Comparison of ENCODE assay signal across 20 cellular contexts in genomic region chr11:1428762-1429316, GRCh38.
"Had no signal": no experiment of that assay in that cellular context is flagged by ENCODE, and none has a peak within 500 bp of the region (broad histone marks: within the 10 kb centered on the region; RNA-seq: fewer than 3 reads in every experiment).

No MANE protein-coding gene starts in this region.

- H3K27me3 ChIP-seq: brain microvascular endothelial cell, colonic mucosa, vagina had no signal

- H3K4me1 Mint-ChIP-seq: activated naive CD4-positive, alpha-beta T cell treated with anti-CD3 and anti-CD28 coated beads, Interleukin-2, amount 50 U/mL, for 24 hours; endodermal cell; neural crest cell; T-cell had no signal

- H3K9me3 ChIP-seq: colonic mucosa, heart right ventricle, prostate gland, tibial artery, vagina had no signal

- H3K4me1 ChIP-seq: colonic mucosa, heart right ventricle, prostate gland, spleen, tibial artery, vagina had no signal

- H3K27me3 Mint-ChIP-seq: activated naive CD4-positive, alpha-beta T cell treated with anti-CD3 and anti-CD28 coated beads, Interleukin-2, amount 50 U/mL, for 24 hours; stimulated activated naive CD8-positive, alpha-beta T cell treated with anti-CD3 and anti-CD28 coated beads, Interleukin-15, Interleukin-2, amounts not matched to agents 100 ng/mL and 50 ng/mL, for 24 hours had no signal

- H3K27ac Mint-ChIP-seq: endodermal cell; stimulated activated naive CD8-positive, alpha-beta T cell treated with anti-CD3 and anti-CD28 coated beads, Interleukin-15, Interleukin-2, amounts not matched to agents 100 ng/mL and 50 ng/mL, for 24 hours; T-cell; T-helper 2 cell treated with Interferon-gamma antibody and Interleukin-4, amounts not matched to agents 5 μg/mL and 100 μg/mL, for 36 hours had no signal

- DNase-seq: activated gamma-delta T cell treated with Interleukin-2 at 50 U/mL for 16 hours; activated T-cell treated with anti-CD3 and anti-CD28 coated beads, Interleukin-2, amount 50 U/mL, for 1 hour; aorta; brain microvascular endothelial cell; central memory CD4-positive, alpha-beta T cell; colonic mucosa; endodermal cell; heart right ventricle; islet precursor cell; left cardiac atrium; spleen; stimulated activated CD4-positive, alpha-beta T cell treated with anti-CD3 and anti-CD28 coated beads, Interleukin-4, amount 100 ng/mL, for 1 hour; T-cell; tibial artery had no signal

- ATAC-seq: left cardiac atrium, T-cell had no signal

- H3K9me3 Mint-ChIP-seq: activated naive CD4-positive, alpha-beta T cell treated with anti-CD3 and anti-CD28 coated beads, Interleukin-2, amount 50 U/mL, for 24 hours; endodermal cell; neural crest cell; stimulated activated naive CD8-positive, alpha-beta T cell treated with anti-CD3 and anti-CD28 coated beads, Interleukin-15, Interleukin-2, amounts not matched to agents 100 ng/mL and 50 ng/mL, for 24 hours; T-cell; T-helper 2 cell treated with Interferon-gamma antibody and Interleukin-4, amounts not matched to agents 5 μg/mL and 100 μg/mL, for 36 hours had no signal

- H3K4me3 Mint-ChIP-seq: activated naive CD4-positive, alpha-beta T cell treated with anti-CD3 and anti-CD28 coated beads, Interleukin-2, amount 50 U/mL, for 24 hours; endodermal cell; neural crest cell; stimulated activated naive CD8-positive, alpha-beta T cell treated with anti-CD3 and anti-CD28 coated beads, Interleukin-15, Interleukin-2, amounts not matched to agents 100 ng/mL and 50 ng/mL, for 24 hours; T-cell; T-helper 2 cell treated with Interferon-gamma antibody and Interleukin-4, amounts not matched to agents 5 μg/mL and 100 μg/mL, for 36 hours had no signal

- H3K4me3 ChIP-seq: colonic mucosa, heart right ventricle, prostate gland, spleen, tibial artery, vagina had no signal

- H3K36me3 ChIP-seq: brain microvascular endothelial cell, colonic mucosa, heart right ventricle, prostate gland, spleen, tibial artery, vagina had no signal

- H3K36me3 Mint-ChIP-seq: activated naive CD4-positive, alpha-beta T cell treated with anti-CD3 and anti-CD28 coated beads, Interleukin-2, amount 50 U/mL, for 24 hours; T-cell had no signal
